16 cellular contexts compared by ENCODE assay signal in the genomic region with DNA sequence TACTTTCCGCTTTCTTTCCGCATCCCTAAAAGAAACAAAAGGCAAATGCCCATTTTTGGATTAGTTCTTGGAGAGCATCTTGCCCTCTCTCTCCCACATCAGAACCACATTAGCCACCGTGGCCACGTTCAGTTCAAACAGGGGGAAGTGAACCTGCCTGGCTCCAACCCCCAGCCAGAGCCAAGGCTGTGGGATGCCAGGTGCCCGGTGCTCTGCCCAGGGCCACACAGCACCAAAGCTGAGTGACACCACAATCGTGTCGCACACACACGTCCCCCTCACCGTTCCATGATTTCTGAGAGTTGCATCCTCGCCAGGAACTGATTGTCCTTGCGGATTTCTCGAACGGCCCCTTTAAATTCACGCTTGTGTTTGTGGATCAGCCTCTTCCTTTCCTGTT. TPM values are rescaled to one million over a fixed set of nuclear protein-coding genes. Genes with fewer than 3 reads are reported as not detected.
DNase-seq lines count a peak whose midpoint lies in the region; ATAC-seq and TF ChIP-seq lines count a peak whose summit lies in the region.
"Had no signal": no experiment of that assay in that cellular context is flagged by ENCODE, and none has a peak within 500 bp of the region (broad histone marks: within the 10 kb centered on the region; RNA-seq: fewer than 3 reads in every experiment).

No MANE protein-coding gene starts in this region.

- H3K9me3 Mint-ChIP-seq in activated T-cell treated with anti-CD3 and anti-CD28 coated beads, Interleukin-2, amount 50 U/mL, for 4 hours = no peaks in the 10 kb centered on the region

- peak; percentile 55 for DNase-seq in cardiac septum (ENCODE audit: low spot score)
- DNase-seq in left ventricle myocardium superior = no peak
- DNase-seq in activated T-cell treated with anti-CD3 and anti-CD28 coated beads, Interleukin-2, amount 50 U/mL, for 4 hours = no peak
- DNase-seq in mesenteric fat pad (ENCODE audit: low spot score) = peak; percentile 35
- peak; percentile 48 for DNase-seq in upper lobe of right lung
- DNase-seq in GM13977 (ENCODE audit: low spot score) = no peak
- no peak for DNase-seq in foreskin fibroblast
- no peak for DNase-seq in brain microvascular endothelial cell
- DNase-seq: DND-41; hippocampal formation; KG1; NCI-H1694; NCI-H526 treated with DMSO at 0.1 percent for 48 hours; SHP77 treated with DMSO at 0.1 percent for 48 hours; stimulated activated CD4-positive, alpha-beta T cell treated with anti-CD3 and anti-CD28 coated beads, Interleukin-12 subunit alpha, Interleukin-12 subunit beta, amount 100 ng/mL, for 4 hours had no signal

- in situ Hi-C loops in GM13977 (cut with MboI; ENCODE audit: low pct_unique_long_range_greater_than_20kb, low sequenced_read_pairs, unreplicated experiment) (loop anchor here (10.0 kb wide), 1 partner anchor 164 kb away; no protein-coding TSS in a partner anchor), brain microvascular endothelial cell (cut with HindIII; ENCODE audit: low pct_ligation_motif_present, low sequenced_read_pairs) (no loop called here)

- TF ChIP-seq CTCF in upper lobe of right lung (IDR thresholded peaks at IDR 0.05) = no peak
- TF ChIP-seq CTCF in GM13977 (IDR thresholded peaks at IDR 0.05; ENCODE audit: extremely low read depth, insufficient read depth, missing control alignments) = no peak
- TF ChIP-seq CTCF in foreskin fibroblast (IDR thresholded peaks at IDR 0.05; ENCODE audit: low read depth, low read length) = no peak
- TF ChIP-seq CTCF in brain microvascular endothelial cell (IDR thresholded peaks at IDR 0.05; ENCODE audit: low read depth, low read length, missing control alignments) = no peak

- no peaks in the 10 kb centered on the region for H3K9me3 ChIP-seq in upper lobe of right lung
- H3K9me3 ChIP-seq: vagina had no signal

- peaks cover 50% of the 10 kb centered on the region for H3K36me3 Mint-ChIP-seq in activated T-cell treated with anti-CD3 and anti-CD28 coated beads, Interleukin-2, amount 50 U/mL, for 4 hours (ENCODE audit: insufficient read depth)

- no peak overlapping the region for H3K4me3 ChIP-seq in upper lobe of right lung
- H3K4me3 ChIP-seq in foreskin fibroblast (ENCODE audit: low read depth in 1 of 2, low read length in 2 of 2) = no peak overlapping the region
- no peak overlapping the region for H3K4me3 ChIP-seq in brain microvascular endothelial cell (ENCODE audit: low read depth, low read length)
- H3K4me3 ChIP-seq: vagina had no signal

- H3K27me3 ChIP-seq in upper lobe of right lung = no peaks in the 10 kb centered on the region
- H3K27me3 ChIP-seq in brain microvascular endothelial cell (replicated peaks) = no peaks in the 10 kb centered on the region
- H3K27me3 ChIP-seq: vagina had no signal

- intact Hi-C loops in cardiac septum (cut with DNase I) = no loop called here
- intact Hi-C loops in left ventricle myocardium superior (cut with micrococcal nuclease) = no loop called here
- intact Hi-C loops in upper lobe of right lung (cut with DNase I) = loop anchor here (10.0 kb wide), 1 partner anchor 94 kb away; the partner anchor contains the start of gene ADD1

- peak overlapping the region; percentile 33 for H3K4me3 Mint-ChIP-seq in activated T-cell treated with anti-CD3 and anti-CD28 coated beads, Interleukin-2, amount 50 U/mL, for 4 hours

- peaks cover 43% of the 10 kb centered on the region for H3K4me1 Mint-ChIP-seq in activated T-cell treated with anti-CD3 and anti-CD28 coated beads, Interleukin-2, amount 50 U/mL, for 4 hours (ENCODE audit: low read depth)

- H3K36me3 ChIP-seq in upper lobe of right lung (peaks cover 67% of the 10 kb centered on the region), brain microvascular endothelial cell (replicated peaks) (peaks cover 61% of the 10 kb centered on the region)

- no peaks in the 10 kb centered on the region for H3K27me3 Mint-ChIP-seq in activated T-cell treated with anti-CD3 and anti-CD28 coated beads, Interleukin-2, amount 50 U/mL, for 4 hours (ENCODE audit: low read depth)

- ATAC-seq in left ventricle myocardium superior (no peak), upper lobe of right lung (no peak)
- no peak for ATAC-seq in activated T-cell treated with anti-CD3 and anti-CD28 coated beads, Interleukin-2, amount 50 U/mL, for 4 hours

- H3K27ac ChIP-seq in upper lobe of right lung (no peak overlapping the region), brain microvascular endothelial cell (no peak overlapping the region)
- H3K27ac ChIP-seq: vagina had no signal

- peaks cover 24% of the 10 kb centered on the region for H3K4me1 ChIP-seq in upper lobe of right lung

RNA-seq across cellular contexts. Expression of gene NOP14, which starts 24.3 kb away (rescaled TPM):
- total RNA-seq in cardiac septum = 16.1 TPM
- total RNA-seq in left ventricle myocardium superior = 19.9 TPM
- 100 to 1,000 TPM; 165 to 187 (median 179) TPM for total RNA-seq in activated T-cell treated with anti-CD3 and anti-CD28 coated beads, Interleukin-2, amount 50 U/mL, for 4 hours
- total RNA-seq in mesenteric fat pad = 37.5 TPM
- total RNA-seq in upper lobe of right lung = 21.4 TPM

RNA-seq across cellular contexts. Expression of gene GRK4, which starts 24.5 kb away (rescaled TPM):
- total RNA-seq in cardiac septum = 13.5 TPM
- total RNA-seq in left ventricle myocardium superior = 9.2 TPM
- total RNA-seq in activated T-cell treated with anti-CD3 and anti-CD28 coated beads, Interleukin-2, amount 50 U/mL, for 4 hours = 1 to 10 TPM; 2.7 to 3.0 (median 2.9) TPM
- 6.0 TPM for total RNA-seq in mesenteric fat pad
- 8.0 TPM for total RNA-seq in upper lobe of right lung

Comparison
In these comparisons a context has a peak if more than half of its experiments do, and no peak if none do; other contexts are left out.
1. DNase-seq: peak in cardiac septum (single experiment), mesenteric fat pad (single experiment) and upper lobe of right lung (single experiment); none in left ventricle myocardium superior (single experiment), activated T-cell treated with anti-CD3 and anti-CD28 coated beads, Interleukin-2, amount 50 U/mL, for 4 hours (single experiment), GM13977 (single experiment), foreskin fibroblast (0 of 2) and brain microvascular endothelial cell (single experiment).